ENCODE assay signal across 22 cellular contexts in the genomic region with DNA sequence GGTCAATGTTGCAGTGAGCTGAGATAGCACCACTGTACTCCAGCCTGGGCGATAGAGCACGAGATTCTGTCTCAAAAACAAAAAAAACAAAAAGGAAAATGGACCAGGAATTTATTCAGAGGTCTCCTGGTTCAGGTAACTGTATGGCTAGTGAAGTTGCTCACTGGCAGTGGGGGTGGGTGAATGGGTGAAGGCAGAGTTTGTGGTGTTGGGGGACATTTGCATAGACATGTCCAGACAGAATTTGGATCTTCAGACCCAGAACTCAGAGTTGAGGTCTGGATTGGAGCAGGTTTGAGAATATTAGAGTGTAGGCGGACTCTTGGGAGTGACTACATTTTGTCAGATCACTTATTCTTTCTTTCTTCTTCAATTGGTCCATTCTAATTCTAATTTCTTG. TPM values are rescaled to one million over a fixed set of nuclear protein-coding genes. Genes with fewer than 3 reads are reported as not detected.
A peak's percentile ranks its signal among the peaks of the same experiment; 100 is the strongest.
DNase-seq lines count a peak whose midpoint lies in the region; ATAC-seq, FAIRE-seq and TF ChIP-seq lines count a peak whose summit lies in the region.
"Had no signal": no experiment of that assay in that cellular context is flagged by ENCODE, and none has a peak within 500 bp of the region (broad histone marks: within the 10 kb centered on the region; RNA-seq: fewer than 3 reads in every experiment).

No MANE protein-coding gene starts in this region.

- H3K4me2 ChIP-seq in GM12878 (ENCODE audit: control insufficient read depth, insufficient read depth) (no peak overlapping the region), smooth muscle cell (no peak overlapping the region)

- no peaks in the 10 kb centered on the region for H3K9me3 ChIP-seq in GM12878 (replicated peaks; ENCODE audit: control insufficient read depth, insufficient read depth, low read length)
- H3K9me3 ChIP-seq in smooth muscle cell (replicated peaks; ENCODE audit: low read depth): no peaks in the 10 kb centered on the region
- H3K9me3 ChIP-seq: BE2C had no signal

- H4K20me1 ChIP-seq in GM12878 (ENCODE audit: control insufficient read depth, insufficient read depth): no peaks in the 10 kb centered on the region
- no peaks in the 10 kb centered on the region for H4K20me1 ChIP-seq in smooth muscle cell (ENCODE audit: low read depth)

- in situ Hi-C loops in GM12878 (cut with MboI): no loop called here

- WGBS in GM12878 (ENCODE audit: insufficient coverage, insufficient replicate concordance, low lambda C conversion rate, missing lambda C conversion rate): 31% methylated on average over 3 of the region's 3 CpGs
- 96% methylated on average over 3 of the region's 3 CpGs for WGBS in smooth muscle cell (ENCODE audit: low lambda C conversion rate)

- H3K4me1 ChIP-seq in GM12878 (ENCODE audit: control insufficient read depth, insufficient read depth, low read length) (no peaks in the 10 kb centered on the region), smooth muscle cell (ENCODE audit: low read depth) (peaks cover 4% of the 10 kb centered on the region)
- H3K4me1 ChIP-seq: BE2C had no signal

- ATAC-seq in GM12878: peak; percentile 61
- no peak for ATAC-seq in HG02852 (IDR thresholded peaks at IDR 0.05; ENCODE audit: unreplicated experiment)
- ATAC-seq: HepG2 had no signal

- TF ChIP-seq CTCF in GM12865 (IDR thresholded peaks at IDR 0.05; ENCODE audit: insufficient read depth, low read depth, low read length, missing control alignments) (no peak), GM12878 (IDR thresholded peaks at IDR 0.05 in 2 of 3, conservative IDR thresholded peaks at IDR 0.05 in 1 of 3; ENCODE audit: control insufficient read depth in 2 of 3, extremely low read depth in 1 of 3, insufficient read depth in 1 of 3, low read depth in 3 of 3, low read length in 3 of 3) (no peak), smooth muscle cell (IDR thresholded peaks at IDR 0.05; ENCODE audit: borderline replicate concordance, insufficient read depth, poor library complexity, severe bottlenecking) (no peak)

- H3K4me3 ChIP-seq in GM12865 (ENCODE audit: low read depth, low read length): no peak overlapping the region
- no peak overlapping the region for H3K4me3 ChIP-seq in GM12878
- H3K4me3 ChIP-seq in smooth muscle cell: no peak overlapping the region

- no peak overlapping the region for H2AFZ ChIP-seq in GM12878 (ENCODE audit: control insufficient read depth, low read depth, low read length)
- H2AFZ ChIP-seq in smooth muscle cell (ENCODE audit: low read depth): no peak overlapping the region

- H3K36me3 ChIP-seq in GM12878 (ENCODE audit: control insufficient read depth in 2 of 2, insufficient read depth in 2 of 2, low read length in 1 of 2): no peaks in the 10 kb centered on the region
- H3K36me3 ChIP-seq in smooth muscle cell (ENCODE audit: low read depth): no peaks in the 10 kb centered on the region
- H3K36me3 ChIP-seq: BE2C had no signal

- CTCF ChIA-PET in GM12878 (lab: Yijun Ruan, JAX): interaction anchor here (1.1 to 4.5 kb wide), 6 partner anchors 8 to 128 kb away, joined by 3 to 22 read pairs (median 6); no protein-coding TSS in a partner anchor

- H3K9ac ChIP-seq in GM12878 (ENCODE audit: control insufficient read depth, insufficient read depth, low read length): no peak overlapping the region
- no peak overlapping the region for H3K9ac ChIP-seq in smooth muscle cell (ENCODE audit: low read depth)

- SMC1A ChIA-PET in GM12878 (lab: Charles Lee; ENCODE audit: uncharacterized antibody, unreplicated experiment): interaction anchor here (0.7 to 2.7 kb wide), 6 partner anchors 9 to 132 kb away, joined by 3 to 10 read pairs (median 4); partner anchors contain the start of gene SLC7A6

- POLR2A ChIA-PET in GM12878 (lab: Charles Lee): no interaction called here

- no peak for TF ChIP-seq RAD21 in GM12878 (IDR thresholded peaks at IDR 0.05; ENCODE audit: insufficient read depth, low read depth, low read length)

- TF ChIP-seq POLR2A in GM12891 (IDR thresholded peaks at IDR 0.05; ENCODE audit: low read depth, low read length): no peak
- no peak for TF ChIP-seq POLR2A in GM12878 (IDR thresholded peaks at IDR 0.05; ENCODE audit: low read depth, low read length)

- RAD21 ChIA-PET in GM12878 (lab: Charles Lee; ENCODE audit: unreplicated experiment): interaction anchor here (1.0 to 1.6 kb wide), 2 partner anchors 25 to 120 kb away, joined by 4 to 5 read pairs; no protein-coding TSS in a partner anchor

- no peak for TF ChIP-seq EP300 in GM12878 (IDR thresholded peaks at IDR 0.05; ENCODE audit: borderline replicate concordance in 1 of 2, control insufficient read depth in 1 of 2, low read depth in 2 of 2, low read length in 2 of 2)

- intact Hi-C loops in GM12878 (cut with micrococcal nuclease; ENCODE audit: unreplicated experiment): no loop called here

- peak; percentile 69 for FAIRE-seq in GM12891 (lab: Jason Lieb, UNC)
- no peak for FAIRE-seq in GM12878 (lab: Jason Lieb, UNC)
- FAIRE-seq: A204.1, G401.6, HepG2 had no signal

- H3K27ac ChIP-seq in GM12878 (ENCODE audit: control insufficient read depth, insufficient read depth) (peak overlapping the region; percentile 4; the same call in 1 of the 2 replicates), smooth muscle cell (ENCODE audit: low read depth) (peak overlapping the region; percentile 1)

- H3K79me2 ChIP-seq in GM12878 (ENCODE audit: control insufficient read depth, insufficient read depth, low read length) (no peaks in the 10 kb centered on the region), smooth muscle cell (ENCODE audit: low read depth) (no peaks in the 10 kb centered on the region)

- no TSS peak for BruUV-seq in GM12878 (replicated peaks; lab: Mats Ljungman, UMichigan)

- peak; percentile 47 for DNase-seq in GM12865 (ENCODE audit: low read depth)
- no peak for DNase-seq in GM12891 (ENCODE audit: insufficient read length, low spot score)
- no peak for DNase-seq in GM12878 (ENCODE audit: low read depth, low spot score)
- DNase-seq in smooth muscle cell (lab: John Stamatoyannopoulos, UW; ENCODE audit: unreplicated experiment): no peak
- no peak for DNase-seq in DMS79 treated with DMSO at 0.1 percent for 48 hours (lab: John Stamatoyannopoulos, UW)
- no peak for DNase-seq in stimulated activated CD4-positive, alpha-beta T cell treated with anti-CD3 and anti-CD28 coated beads, Interleukin-2, amount 100 ng/mL, for 48 hours
- DNase-seq: ACHN; BE2C; C1 segment of cervical spinal cord; CD4-positive, CD25-positive, alpha-beta regulatory T cell; CD8-positive, alpha-beta memory T cell; COR-L47; DMS 273 treated with DMSO at 0.1 percent for 48 hours; DMS53; HCEC 1CT; Karpas-422; KBM-7 had no signal

- H3K27me3 ChIP-seq in GM12878 (replicated peaks in 1 of 2; ENCODE audit: control insufficient read depth in 2 of 2, insufficient read depth in 2 of 2, low read length in 1 of 2): no peaks in the 10 kb centered on the region
- no peaks in the 10 kb centered on the region for H3K27me3 ChIP-seq in smooth muscle cell (ENCODE audit: low read depth)
- H3K27me3 ChIP-seq: BE2C had no signal

- H3F3A ChIP-seq in smooth muscle cell (ENCODE audit: low read depth): no peaks in the 10 kb centered on the region

TF ChIP-seq in GM12891, 5 proteins besides CTCF, POLR2A, EP300 and RAD21:
- no peak for TF ChIP-seq TAF1 (IDR thresholded peaks at IDR 0.05; ENCODE audit: low read depth, low read length)
- TF ChIP-seq PAX5 (IDR thresholded peaks at IDR 0.05; ENCODE audit: insufficient read depth, low read length, severe bottlenecking): no peak
- TF ChIP-seq POU2F2 (IDR thresholded peaks at IDR 0.05; ENCODE audit: low read depth, low read length): peak; percentile 73; the same call in 1 of the 2 replicates
- no peak for TF ChIP-seq SPI1 (IDR thresholded peaks at IDR 0.05; ENCODE audit: low read depth, low read length)
- TF ChIP-seq POLR2AphosphoS5 (IDR thresholded peaks at IDR 0.05; ENCODE audit: low read depth, low read length): no peak

RNA-seq across cellular contexts. Expression of gene SMPD3, which starts 55.0 kb away (rescaled TPM):
- 1.5 TPM for polyA plus RNA-seq in GM12891 (2012; ENCODE audit: low read depth, missing spikeins)
- 0.59 and 1.4 TPM in 2 replicates for total RNA-seq in GM12878 (2013; cell fraction: nucleolus; rRNA removed)
- total RNA-seq in GM12878 (2014; rRNA removed): 0.49 and 2.0 TPM in 2 replicates
- 0.76 and 0.83 TPM in 2 replicates for total RNA-seq in GM12878 (2014; rRNA removed; fragmentation: Illumina TruSeq; extraction: Trizol)
- total RNA-seq in GM12878 (2021): 1.5 and 1.8 TPM in 2 replicates
- polyA plus RNA-seq in GM12878 (2011; ENCODE audit: low read depth): 0.50 TPM
- 0.04 TPM in 1 of 2 replicates, not detected in the other for polyA plus RNA-seq in GM12878 (2011; rRNA removed)
- 0.07 and 0.24 TPM in 2 replicates for polyA plus RNA-seq in GM12878 (2011; cell fraction: cytosol; rRNA removed)
- 0.28 and 1.0 TPM in 2 replicates for polyA plus RNA-seq in GM12878 (2011; cell fraction: nucleus; rRNA removed)
- polyA plus RNA-seq in GM12878 (2012): 0.48 and 0.60 TPM in 2 replicates
- 0.05 and 0.90 TPM in 2 replicates for polyA plus RNA-seq in GM12878 (2014; fragmentation: Illumina TruSeq; extraction: Trizol)
- polyA plus RNA-seq in GM12878 (2014; fragmentation: Nextera tagmentation; extraction: Ambion mirVana): under 1 TPM; 0.06 to 0.22 TPM
- 0.99 and 1.5 TPM in 2 replicates for polyA plus RNA-seq in GM12878 (2014; rRNA removed)
- 1 to 10 TPM; 1.6 to 1.7 TPM for polyA plus RNA-seq in GM12878 (2016; fragmentation: Nextera tagmentation; extraction: Ambion mirVana)
- polyA minus RNA-seq in GM12878 (2011; rRNA and poly(A)+ RNA removed): not detected in 2 replicates
- polyA minus RNA-seq in GM12878 (2011; cell fraction: cytosol; rRNA and poly(A)+ RNA removed): 0.73 TPM in 1 of 2 replicates, not detected in the other
- polyA minus RNA-seq in GM12878 (2011; cell fraction: nucleus; rRNA and poly(A)+ RNA removed): not detected in 2 replicates
- 0.13 and 0.63 TPM in 2 replicates for total RNA-seq in smooth muscle cell
- 0.73 and 3.1 TPM in 2 replicates for polyA plus RNA-seq in smooth muscle cell
- total RNA-seq: H4 had no signal
